8 cellular contexts compared by ENCODE assay signal in the genomic region with DNA sequence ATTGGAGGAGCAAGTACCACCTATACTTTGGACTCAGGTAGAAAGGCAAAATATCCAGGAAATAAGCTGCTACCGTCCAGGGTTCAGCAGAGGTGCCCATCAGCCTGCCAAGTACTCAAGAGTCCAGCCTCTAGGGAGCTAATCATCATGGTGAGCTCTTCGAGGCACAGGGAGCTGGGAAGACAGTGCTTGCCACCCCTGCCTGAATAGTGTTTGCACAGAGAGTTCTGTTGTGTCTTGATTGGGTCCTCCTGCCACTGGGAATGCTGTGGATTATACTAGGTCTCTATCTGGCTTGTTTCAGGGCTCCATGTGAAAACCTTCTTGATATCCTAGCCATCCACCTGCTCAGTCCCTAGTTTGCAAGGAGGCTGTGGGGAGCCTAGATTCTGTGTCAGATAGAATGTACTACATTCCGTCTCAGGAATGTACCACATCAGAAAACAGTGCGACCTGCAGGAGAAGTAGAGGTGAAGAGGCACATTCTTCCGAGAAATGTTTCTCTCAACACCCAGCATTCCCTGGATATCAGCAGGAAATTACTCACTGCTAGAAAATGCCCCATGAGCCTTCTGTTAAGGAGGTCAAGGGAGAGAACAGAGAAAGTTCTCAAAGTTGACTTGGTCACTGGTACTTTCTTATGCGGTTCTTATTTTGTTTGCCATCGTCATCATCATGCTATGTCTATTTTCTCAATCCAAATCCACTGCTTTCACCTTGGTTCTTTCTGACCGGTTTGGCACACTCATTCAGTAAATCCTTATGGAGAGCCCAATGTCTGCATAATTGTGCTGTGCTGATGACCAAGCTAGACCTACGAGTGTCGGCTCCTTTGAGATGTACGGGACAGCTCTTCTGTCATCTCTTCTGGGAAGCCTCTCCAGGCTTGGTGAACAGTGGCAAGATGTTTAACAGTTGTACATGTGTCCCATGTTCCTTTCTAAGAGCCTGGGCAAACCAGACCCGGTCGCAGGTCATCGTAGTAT. TPM values are rescaled to one million over a fixed set of nuclear protein-coding genes. Genes with fewer than 3 reads are reported as not detected.
DNase-seq lines count a peak whose midpoint lies in the region; ATAC-seq and TF ChIP-seq lines count a peak whose summit lies in the region.

No MANE protein-coding gene starts in this region.

- 93% methylated on average over 3 of the region's 14 CpGs; no CpG with 5 or more reads in 1 of the 2 experiments for WGBS in IMR-90 (ENCODE audit: extremely low coverage in 2 of 2, insufficient read length in 1 of 2), 2 experiments

- H2AK9ac ChIP-seq in IMR-90 (replicated peaks; ENCODE audit: low read depth, low read length, poor library complexity), result peak overlapping the region; percentile 93

- in situ Hi-C loops in IMR-90 (cut with MboI; ENCODE audit: low sequenced_read_pairs), result no loop called here

- H2BK20ac ChIP-seq in IMR-90 (ENCODE audit: low read depth, low read length), result peak overlapping the region; percentile 94

- H3K27me3 ChIP-seq in IMR-90 (ENCODE audit: control insufficient read depth, insufficient read depth, low read length) (no peaks in the 10 kb centered on the region), duodenal mucosa (ENCODE audit: control insufficient read depth in 1 of 2, insufficient read depth in 2 of 2, low read length in 2 of 2) (no peaks in the 10 kb centered on the region)

- peak overlapping the region; percentile 97 for H3K18ac ChIP-seq in IMR-90 (ENCODE audit: low read depth, low read length)

- H3K79me1 ChIP-seq in IMR-90 (ENCODE audit: low read depth in 1 of 2, low read length in 2 of 2), result peaks cover 38 to 78% of the 10 kb centered on the region in 2 experiments

- H4K20me1 ChIP-seq in IMR-90 (ENCODE audit: insufficient read depth, low read length), result peaks cover 21% of the 10 kb centered on the region

- peak overlapping the region; percentile 67 for H2AFZ ChIP-seq in IMR-90 (replicated peaks; ENCODE audit: low read length, poor library complexity)

- no peak overlapping the region; the same call in 1 of the 2 replicates for H3K4me3 ChIP-seq in IMR-90 (ENCODE audit: insufficient read depth, low read depth, low read length)
- no peak overlapping the region for H3K4me3 ChIP-seq in duodenal mucosa (ENCODE audit: low read depth in 1 of 2, low read length in 2 of 2)

- peak overlapping the region; percentile 97 for H2AK5ac ChIP-seq in IMR-90 (ENCODE audit: low read depth, low read length)

- no peak for TF ChIP-seq RAD21 in IMR-90 (IDR thresholded peaks at IDR 0.05; ENCODE audit: low read length)

- H4K91ac ChIP-seq in IMR-90 (ENCODE audit: insufficient read depth, low read depth, low read length), result peak overlapping the region; percentile 95

- TF ChIP-seq CTCF in IMR-90 (conservative IDR thresholded peaks at IDR 0.05; ENCODE audit: low read depth, low read length) (0 out of 2 replicates have a peak, but pooled peaks have one; percentile 13), omental fat pad (IDR thresholded peaks at IDR 0.05) (no peak)

- dilution Hi-C loops in IMR-90 (cut with HindIII; ENCODE audit: low sequenced_read_pairs, unreplicated experiment), result no loop called here

- peak overlapping the region; percentile 96 for H3K27ac ChIP-seq in IMR-90 (ENCODE audit: insufficient read depth, low read length)
- H3K27ac ChIP-seq in duodenal mucosa (ENCODE audit: low read depth, low read length), result peak overlapping the region; percentile 28

- peak overlapping the region; percentile 92 for H4K5ac ChIP-seq in IMR-90 (ENCODE audit: low read depth, low read length)

- DNase-seq in EL (peak; percentile 97), IMR-90 (peak; percentile 93), omental fat pad (ENCODE audit: low spot score) (no peak), epidermal melanocyte (ENCODE audit: insufficient read length, low spot score) (no peak), posterior cingulate gyrus (no peak), germinal center (ENCODE audit: low spot score) (no peak)

- H3K9me3 ChIP-seq in IMR-90 (ENCODE audit: control insufficient read depth, insufficient read depth, low read length) (no peaks in the 10 kb centered on the region), duodenal mucosa (ENCODE audit: control insufficient read depth in 1 of 2, low read length in 2 of 2) (no peaks in the 10 kb centered on the region)

- H3K4me2 ChIP-seq in IMR-90 (ENCODE audit: low read depth, low read length), result peak overlapping the region; percentile 60

- peaks cover 26% of the 10 kb centered on the region for H3K9me1 ChIP-seq in IMR-90 (ENCODE audit: insufficient read depth, low read length)

- ATAC-seq in IMR-90 (ENCODE audit: low read depth) (peak; percentile 81), omental fat pad (ENCODE audit: low FRiP score) (peak; percentile 88), HG02970 (IDR thresholded peaks at IDR 0.05; ENCODE audit: low FRiP score, unreplicated experiment) (no peak)

- H2BK5ac ChIP-seq in IMR-90 (ENCODE audit: low read depth, low read length, poor library complexity, severe bottlenecking), result peak overlapping the region; percentile 99

- peak overlapping the region; percentile 34 to 94 for H4K8ac ChIP-seq in IMR-90 (ENCODE audit: low read depth in 2 of 2, low read length in 2 of 2)

- no TSS peak for BruUV-seq in IMR-90 (replicated peaks; lab: Mats Ljungman, UMichigan)

- H2BK120ac ChIP-seq in IMR-90 (ENCODE audit: low read depth, low read length), result peak overlapping the region; percentile 96

- H3K4me1 ChIP-seq in IMR-90 (ENCODE audit: control insufficient read depth, insufficient read depth, low read length) (peaks cover 30% of the 10 kb centered on the region), duodenal mucosa (ENCODE audit: control insufficient read depth in 1 of 2, insufficient read depth in 2 of 2, low read length in 2 of 2) (peaks cover 20 to 26% of the 10 kb centered on the region in 2 donors)

- H3K23ac ChIP-seq in IMR-90 (ENCODE audit: low read depth, low read length), result peak overlapping the region; percentile 97

- H3K36me3 ChIP-seq in IMR-90 (ENCODE audit: control insufficient read depth, insufficient read depth, low read length) (peaks cover 9% of the 10 kb centered on the region), duodenal mucosa (ENCODE audit: control insufficient read depth in 1 of 2, insufficient read depth in 2 of 2, low read length in 2 of 2) (no peaks in the 10 kb centered on the region)

- H3K14ac ChIP-seq in IMR-90 (replicated peaks; ENCODE audit: low read depth, low read length), result peak overlapping the region; percentile 89

- H3K56ac ChIP-seq in IMR-90 (ENCODE audit: extremely low read depth, insufficient read depth, low read length), result peak overlapping the region; percentile 68

- H3K9ac ChIP-seq in IMR-90 (ENCODE audit: low read depth, low read length), result peak overlapping the region; percentile 21
- no peak overlapping the region for H3K9ac ChIP-seq in duodenal mucosa (ENCODE audit: low read depth in 1 of 2, low read length in 2 of 2)

- POLR2A ChIA-PET in IMR-90 (lab: Charles Lee; ENCODE audit: unreplicated experiment), result interaction anchor here (0.7 kb wide), 1 partner anchor 66 kb away, joined by 3 read pairs; no protein-coding TSS in a partner anchor

- CTCF ChIA-PET in IMR-90 (lab: Yijun Ruan, JAX), result no interaction called here

- intact Hi-C loops in IMR-90 (cut with micrococcal nuclease) (no loop called here), posterior cingulate gyrus (cut with DNase I) (no loop called here)

- H2BK15ac ChIP-seq in IMR-90 (ENCODE audit: low read depth, low read length), result peak overlapping the region; percentile 90

- TF ChIP-seq POLR2A in IMR-90 (IDR thresholded peaks at IDR 0.05; ENCODE audit: low read depth, low read length), result no peak

- H3K4ac ChIP-seq in IMR-90 (ENCODE audit: low read depth, low read length), result peak overlapping the region; percentile 95

TF ChIP-seq in IMR-90, 13 proteins besides CTCF, POLR2A, EP300 and RAD21:
- no peak for TF ChIP-seq NFE2L2 (IDR thresholded peaks at IDR 0.05; ENCODE audit: low read depth, low read length)
- TF ChIP-seq BHLHE40 (IDR thresholded peaks at IDR 0.05; ENCODE audit: low read depth, low read length), result peak; percentile 57; the same call in 1 of the 2 replicates
- peak; percentile 11; the same call in 1 of the 2 replicates for TF ChIP-seq MAFK (IDR thresholded peaks at IDR 0.05; ENCODE audit: low read depth, low read length)
- TF ChIP-seq FOS (IDR thresholded peaks at IDR 0.05; ENCODE audit: low read depth, low read length), result peak; percentile 57; the same call in 1 of the 2 replicates
- TF ChIP-seq RCOR1 (IDR thresholded peaks at IDR 0.05; ENCODE audit: insufficient replicate concordance, low read length), result peak; percentile 70
- TF ChIP-seq ELK1 (IDR thresholded peaks at IDR 0.05; ENCODE audit: borderline replicate concordance, low read depth, low read length), result no peak

RNA-seq across cellular contexts. Expression of gene PTPN1, which starts 30.7 kb away (rescaled TPM):
- total RNA-seq in IMR-90 (2012; rRNA removed) (31.7 and 38.0 TPM in 2 replicates), omental fat pad (100 to 1,000 TPM in 1 of 4 donors, 10 to 100 TPM in 3; 22.2 to 107 (median 42.7) TPM)
- 37.1 and 37.4 TPM in 2 replicates for polyA plus RNA-seq in IMR-90 (2012; rRNA removed)
- 27.3 and 29.6 TPM in 2 replicates for polyA plus RNA-seq in IMR-90 (2012; cell fraction: cytosol; rRNA removed)
- polyA plus RNA-seq in IMR-90 (2012; cell fraction: nucleus; rRNA removed; ENCODE audit: low replicate concordance), result 35.3 and 62.9 TPM in 2 replicates

Comparison
In these comparisons a context has a peak if more than half of its experiments do, and no peak if none do; other contexts are left out.
1. DNase-seq: peak in EL (single experiment) and IMR-90 (single experiment); none in omental fat pad (single experiment), epidermal melanocyte (single experiment), posterior cingulate gyrus (0 of 10) and germinal center (single experiment).